Comparison of ENCODE assay signal across 15 cellular contexts in the genomic region with DNA sequence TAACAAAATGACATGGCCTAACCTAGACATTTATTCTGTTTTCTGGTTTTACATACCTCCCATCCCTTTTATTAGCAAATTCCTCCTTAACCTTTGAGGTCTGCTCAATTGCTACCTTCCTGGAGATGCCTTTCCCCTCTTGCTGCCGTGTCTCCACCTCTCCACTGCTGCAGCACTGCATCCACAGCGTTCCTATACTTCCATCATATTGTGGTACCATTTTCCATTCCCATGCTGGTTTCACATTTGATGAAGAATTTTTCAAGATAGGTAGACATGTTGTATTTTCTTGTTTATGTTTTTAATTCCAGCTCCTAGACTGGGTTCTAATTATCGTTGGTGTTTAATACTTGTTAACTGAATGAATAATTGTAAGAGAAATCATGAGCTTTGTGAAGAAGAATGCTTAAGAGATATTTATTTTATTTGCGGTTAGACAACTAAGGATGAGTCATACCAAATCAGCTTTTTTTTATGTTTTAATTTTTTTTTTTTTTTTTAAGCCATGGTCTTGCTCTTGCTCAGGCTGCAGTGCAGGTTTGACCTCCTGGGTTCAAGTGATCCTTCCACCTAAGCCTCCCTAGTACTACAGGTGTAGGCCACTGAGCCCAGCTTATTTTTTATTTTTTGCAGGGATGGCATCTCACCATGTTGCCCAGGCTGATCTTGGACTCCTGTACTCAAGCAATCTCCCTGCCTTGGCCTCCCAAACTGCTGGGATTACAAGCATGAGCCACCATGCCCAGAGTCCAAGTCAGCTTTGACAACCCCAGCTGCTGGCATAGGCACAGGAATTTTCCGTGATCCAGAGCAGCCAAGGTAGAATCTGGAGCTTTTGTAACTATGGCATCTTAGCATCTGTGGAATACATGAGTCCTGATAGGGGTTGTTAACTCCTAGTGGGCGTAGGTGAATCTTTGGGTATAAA. TPM values are rescaled to one million over a fixed set of nuclear protein-coding genes. Genes with fewer than 3 reads are reported as not detected.
DNase-seq lines count a peak whose midpoint lies in the region; ATAC-seq, FAIRE-seq and TF ChIP-seq lines count a peak whose summit lies in the region.
"Had no signal": no experiment of that assay in that cellular context is flagged by ENCODE, and none has a peak within 500 bp of the region (broad histone marks: within the 10 kb centered on the region; RNA-seq: fewer than 3 reads in every experiment).

No MANE protein-coding gene starts in this region.

- no peaks in the 10 kb centered on the region for H3K79me2 ChIP-seq in PC-9 (ENCODE audit: low read depth)

- CTCF ChIA-PET in PC-9 (lab: Charles Lee), result interaction anchor here (0.6 to 0.9 kb wide), 4 partner anchors 21 to 1097 kb away, joined by 3 to 5 read pairs (median 4); no protein-coding TSS in a partner anchor

- no peaks in the 10 kb centered on the region for H3K9me2 ChIP-seq in PC-9 (ENCODE audit: insufficient read depth)

- peaks cover 46% of the 10 kb centered on the region for H3K4me1 Mint-ChIP-seq in dendritic cell treated with granulocyte-macrophage colony-stimulating factor and Interleukin-4, amounts not matched to agents 40 ng/mL and 50 ng/mL, for 4 days (ENCODE audit: low read depth)
- H3K4me1 Mint-ChIP-seq in nephron progenitor cell (no peaks in the 10 kb centered on the region), type B pancreatic cell (ENCODE audit: unreplicated experiment) (peaks cover 3% of the 10 kb centered on the region)

- 0 out of 2 replicates have a peak overlapping the region, but pooled peaks have one; percentile 10 for H3K27ac ChIP-seq in PC-9
- H3K27ac ChIP-seq: right atrium auricular region had no signal

- no peak overlapping the region for H3K4me3 ChIP-seq in PC-9
- H3K4me3 ChIP-seq: right atrium auricular region had no signal

- H4K20me1 ChIP-seq in PC-9 (ENCODE audit: insufficient read depth), result no peaks in the 10 kb centered on the region

- DNase-seq in D721Med (ENCODE audit: insufficient read length, low spot score) (no peak), PC-9 (peak; percentile 21 to 70), nephron progenitor cell (no peak), GM10266 (ENCODE audit: extremely low spot score) (no peak), type B pancreatic cell (ENCODE audit: extremely low spot score, unreplicated experiment) (no peak), amniotic stem cell (lab: John Stamatoyannopoulos, UW) (no peak)
- DNase-seq: activated CD8-positive, alpha-beta T cell treated with anti-CD3 and anti-CD28 coated beads for 36 hours; activated gamma-delta T cell treated with Interleukin-2 at 50 U/mL for 16 hours; CD4-positive, alpha-beta memory T cell; naive thymus-derived CD4-positive, alpha-beta T cell; NCI-H345 had no signal

- H3K4me1 ChIP-seq in PC-9 (replicated peaks; ENCODE audit: insufficient read depth), result peaks cover 41% of the 10 kb centered on the region
- H3K4me1 ChIP-seq: right atrium auricular region had no signal

- H3K27me3 Mint-ChIP-seq in dendritic cell treated with granulocyte-macrophage colony-stimulating factor and Interleukin-4, amounts not matched to agents 40 ng/mL and 50 ng/mL, for 4 days, result no peaks in the 10 kb centered on the region
- H3K27me3 Mint-ChIP-seq in nephron progenitor cell (ENCODE audit: low read depth, poor library complexity), result no peaks in the 10 kb centered on the region
- H3K27me3 Mint-ChIP-seq in type B pancreatic cell, result no peaks in the 10 kb centered on the region
- H3K27me3 Mint-ChIP-seq: activated CD8-positive, alpha-beta T cell treated with anti-CD3 and anti-CD28 coated beads for 36 hours; CD4-positive, alpha-beta memory T cell; naive thymus-derived CD4-positive, alpha-beta T cell had no signal

- peak; percentile 25 for FAIRE-seq in D721Med (lab: Jason Lieb, UNC)

- H3K4me3 Mint-ChIP-seq in dendritic cell treated with granulocyte-macrophage colony-stimulating factor and Interleukin-4, amounts not matched to agents 40 ng/mL and 50 ng/mL, for 4 days, result no peak overlapping the region
- no peak overlapping the region for H3K4me3 Mint-ChIP-seq in nephron progenitor cell
- no peak overlapping the region for H3K4me3 Mint-ChIP-seq in type B pancreatic cell
- H3K4me3 Mint-ChIP-seq: activated CD8-positive, alpha-beta T cell treated with anti-CD3 and anti-CD28 coated beads for 36 hours; CD4-positive, alpha-beta memory T cell; naive thymus-derived CD4-positive, alpha-beta T cell had no signal

- H3K9me3 ChIP-seq in PC-9 (ENCODE audit: insufficient read depth, low read depth), result no peaks in the 10 kb centered on the region
- H3K9me3 ChIP-seq: right atrium auricular region had no signal

- H3K27ac Mint-ChIP-seq in dendritic cell treated with granulocyte-macrophage colony-stimulating factor and Interleukin-4, amounts not matched to agents 40 ng/mL and 50 ng/mL, for 4 days, result peak overlapping the region; percentile 83
- H3K27ac Mint-ChIP-seq in nephron progenitor cell, result peak overlapping the region; percentile 13
- H3K27ac Mint-ChIP-seq in type B pancreatic cell, result no peak overlapping the region
- H3K27ac Mint-ChIP-seq: activated CD8-positive, alpha-beta T cell treated with anti-CD3 and anti-CD28 coated beads for 36 hours had no signal

- no peaks in the 10 kb centered on the region for H3K36me3 ChIP-seq in PC-9 (ENCODE audit: low read depth)
- H3K36me3 ChIP-seq: right atrium auricular region had no signal

- no peak overlapping the region for H2AFZ ChIP-seq in PC-9

- POLR2A ChIA-PET in PC-9 (lab: Charles Lee; ENCODE audit: unreplicated experiment), result interaction anchor here (0.5 to 0.7 kb wide), 4 partner anchors 131 to 1397 kb away, joined by 3 to 5 read pairs (median 4); no protein-coding TSS in a partner anchor

- no peaks in the 10 kb centered on the region for H3K27me3 ChIP-seq in PC-9 (ENCODE audit: insufficient read depth, low read depth)
- H3K27me3 ChIP-seq: right atrium auricular region had no signal

- peak overlapping the region; percentile 31 for H3K4me2 ChIP-seq in PC-9

- intact Hi-C loops in PC-9 (cut with micrococcal nuclease; ENCODE audit: unreplicated experiment), result loop anchor here (1.0 to 2.0 kb wide), 2 partner anchors 161 to 186 kb away; no protein-coding TSS in a partner anchor
- intact Hi-C loops in dendritic cell treated with granulocyte-macrophage colony-stimulating factor and Interleukin-4, amounts not matched to agents 40 ng/mL and 50 ng/mL, for 4 days (cut with micrococcal nuclease), result loop anchor here (5.0 kb wide), 1 partner anchor 136 kb away; no protein-coding TSS in a partner anchor

- no peaks in the 10 kb centered on the region for H3K9me3 Mint-ChIP-seq in dendritic cell treated with granulocyte-macrophage colony-stimulating factor and Interleukin-4, amounts not matched to agents 40 ng/mL and 50 ng/mL, for 4 days
- peaks cover 5% of the 10 kb centered on the region for H3K9me3 Mint-ChIP-seq in nephron progenitor cell
- H3K9me3 Mint-ChIP-seq in type B pancreatic cell, result peaks cover 6% of the 10 kb centered on the region

- BruUV-seq in PC-9 (replicated peaks; lab: Mats Ljungman, UMichigan), result no TSS peak

- no peak for ATAC-seq in HG02642 (IDR thresholded peaks at IDR 0.05; ENCODE audit: poor library complexity, unreplicated experiment)
- ATAC-seq: naive thymus-derived CD4-positive, alpha-beta T cell had no signal

- no peaks in the 10 kb centered on the region for H3K36me3 Mint-ChIP-seq in dendritic cell treated with granulocyte-macrophage colony-stimulating factor and Interleukin-4, amounts not matched to agents 40 ng/mL and 50 ng/mL, for 4 days (ENCODE audit: low read depth)
- no peaks in the 10 kb centered on the region for H3K36me3 Mint-ChIP-seq in nephron progenitor cell (ENCODE audit: low read depth)
- no peaks in the 10 kb centered on the region for H3K36me3 Mint-ChIP-seq in type B pancreatic cell
- H3K36me3 Mint-ChIP-seq: CD4-positive, alpha-beta memory T cell had no signal

- peaks cover 8% of the 10 kb centered on the region; the same call in 1 of the 2 replicates for H3F3A ChIP-seq in PC-9 (ENCODE audit: insufficient read depth, low read depth)

- TF ChIP-seq CTCF in D721Med (IDR thresholded peaks at IDR 0.05; ENCODE audit: insufficient read depth, missing control alignments) (no peak), PC-9 (conservative IDR thresholded peaks at IDR 0.05) (no peak), nephron progenitor cell (IDR thresholded peaks at IDR 0.05) (no peak), GM10266 (IDR thresholded peaks at IDR 0.05; ENCODE audit: control insufficient read depth, insufficient read depth, low read depth, missing control alignments) (no peak), type B pancreatic cell (conservative IDR thresholded peaks at IDR 0.05) (no peak)

RNA-seq across cellular contexts. Expression of gene ATP6V1G3, which starts 44.0 kb away (rescaled TPM):
- total RNA-seq in PC-9 (2021) (not detected in 2 replicates), type B pancreatic cell (ENCODE audit: low replicate concordance) (0.69 and 0.89 TPM in 2 replicates)
- total RNA-seq: activated CD8-positive, alpha-beta T cell treated with anti-CD3 and anti-CD28 coated beads for 36 hours; CD4-positive, alpha-beta memory T cell; cerebellum; naive thymus-derived CD4-positive, alpha-beta T cell; right atrium auricular region had no signal

Comparison
In these comparisons a context has a peak if more than half of its experiments do, and no peak if none do; other contexts are left out.
1. DNase-seq: peak in PC-9 (2 of 2); none in D721Med (single experiment), nephron progenitor cell (single experiment), GM10266 (single experiment), type B pancreatic cell (single experiment) and amniotic stem cell (single experiment).